9 cellular contexts compared by ENCODE assay signal in the genomic region with DNA sequence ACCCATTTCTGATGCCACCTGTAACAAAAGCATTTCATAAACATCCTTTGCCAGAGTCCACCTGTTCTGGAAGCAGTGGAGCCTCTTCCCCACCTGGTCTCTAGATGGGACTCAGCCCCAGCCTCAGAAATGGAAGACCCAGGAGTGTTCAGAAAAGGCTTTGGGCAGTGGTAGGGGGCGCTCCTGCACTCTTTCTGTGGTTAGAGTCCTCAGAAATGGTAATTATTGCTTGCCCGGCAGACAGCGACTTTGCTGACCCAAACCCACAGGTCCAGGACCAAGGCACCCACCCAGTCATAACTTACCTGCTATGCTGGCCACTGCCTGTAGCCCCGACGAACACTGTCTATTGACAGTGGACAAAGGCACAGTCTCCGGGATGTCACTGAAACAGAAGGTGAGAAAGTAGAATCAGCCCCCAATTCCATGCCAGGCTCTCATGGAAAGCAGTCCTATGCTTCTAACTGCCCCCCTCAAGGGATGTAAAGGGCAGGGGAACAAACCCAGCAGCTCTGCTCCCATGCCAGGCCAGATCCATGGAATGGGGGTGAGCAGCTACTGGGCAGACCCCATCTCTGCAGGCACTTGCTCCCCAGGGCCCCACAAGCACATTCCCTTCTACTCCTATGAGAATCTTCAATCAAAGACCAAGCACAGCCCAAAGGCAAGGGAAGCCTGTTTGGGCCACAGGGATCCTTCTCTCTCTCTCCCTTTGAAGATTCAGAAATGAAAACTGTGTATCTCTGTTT. TPM values are rescaled to one million over a fixed set of nuclear protein-coding genes. Genes with fewer than 3 reads are reported as not detected.
A peak's percentile ranks its signal among the peaks of the same experiment; 100 is the strongest.
DNase-seq lines count a peak whose midpoint lies in the region; ATAC-seq and TF ChIP-seq lines count a peak whose summit lies in the region.
"Had no signal": no experiment of that assay in that cellular context is flagged by ENCODE, and none has a peak within 500 bp of the region (broad histone marks: within the 10 kb centered on the region; RNA-seq: fewer than 3 reads in every experiment).

No MANE protein-coding gene starts in this region.

- H3K27ac Mint-ChIP-seq in activated CD8-positive, alpha-beta T cell treated with anti-CD3 and anti-CD28 coated beads for 36 hours: peak overlapping the region; percentile 30
- H3K27ac Mint-ChIP-seq in activated CD8-positive, alpha-beta T cell treated with anti-CD3 and anti-CD28 coated beads, Interleukin-2, amount 10 ng/mL, durations not matched to agents 7 days and 5 days: no peak overlapping the region

- H3K4me1 Mint-ChIP-seq in activated CD8-positive, alpha-beta T cell treated with anti-CD3 and anti-CD28 coated beads for 36 hours (ENCODE audit: low read depth): peaks cover 29% of the 10 kb centered on the region
- peaks cover 43% of the 10 kb centered on the region for H3K4me1 Mint-ChIP-seq in activated CD8-positive, alpha-beta T cell treated with anti-CD3 and anti-CD28 coated beads, Interleukin-2, amount 10 ng/mL, durations not matched to agents 7 days and 5 days (ENCODE audit: low read depth)

- H3K27ac ChIP-seq in breast epithelium: no peak overlapping the region
- H3K27ac ChIP-seq: ovary had no signal

- H3K4me3 ChIP-seq in retinal pigment epithelial cell (ENCODE audit: low read length): no peak overlapping the region
- no peak overlapping the region for H3K4me3 ChIP-seq in breast epithelium
- H3K4me3 ChIP-seq: ovary had no signal

- ATAC-seq in activated CD8-positive, alpha-beta T cell treated with anti-CD3 and anti-CD28 coated beads for 36 hours: no peak
- no peak for ATAC-seq in activated CD8-positive, alpha-beta T cell treated with anti-CD3 and anti-CD28 coated beads, Interleukin-2, amount 10 ng/mL, durations not matched to agents 7 days and 5 days
- ATAC-seq in esophagus mucosa (no peak), sciatic nerve (no peak)

- no peaks in the 10 kb centered on the region for H3K36me3 ChIP-seq in breast epithelium
- H3K36me3 ChIP-seq: ovary had no signal

- H3K4me1 ChIP-seq in breast epithelium: peaks cover 0 to 22% of the 10 kb centered on the region in 2 donors

- no peak overlapping the region for H3K4me3 Mint-ChIP-seq in activated CD8-positive, alpha-beta T cell treated with anti-CD3 and anti-CD28 coated beads for 36 hours
- no peak overlapping the region for H3K4me3 Mint-ChIP-seq in activated CD8-positive, alpha-beta T cell treated with anti-CD3 and anti-CD28 coated beads, Interleukin-2, amount 10 ng/mL, durations not matched to agents 7 days and 5 days

- peaks cover 52% of the 10 kb centered on the region for H3K36me3 Mint-ChIP-seq in activated CD8-positive, alpha-beta T cell treated with anti-CD3 and anti-CD28 coated beads for 36 hours (ENCODE audit: low read depth)
- H3K36me3 Mint-ChIP-seq in activated CD8-positive, alpha-beta T cell treated with anti-CD3 and anti-CD28 coated beads, Interleukin-2, amount 10 ng/mL, durations not matched to agents 7 days and 5 days (ENCODE audit: low read depth): peaks cover 70% of the 10 kb centered on the region

- no peaks in the 10 kb centered on the region for H3K27me3 ChIP-seq in breast epithelium
- H3K27me3 ChIP-seq: ovary had no signal

- intact Hi-C loops in activated CD8-positive, alpha-beta T cell treated with anti-CD3 and anti-CD28 coated beads for 36 hours (cut with micrococcal nuclease): loop anchor here (10.0 kb wide), 1 partner anchor 213 kb away; the partner anchor contains the start of gene XYLB
- intact Hi-C loops in sciatic nerve (cut with DNase I) (loop anchor here (10.0 kb wide), 1 partner anchor 277 kb away; no protein-coding TSS in a partner anchor), breast epithelium (cut with DNase I; ENCODE audit: low total_unique reads) (loop anchor here (1.0 kb wide), 1 partner anchor 20 kb away; no protein-coding TSS in a partner anchor)

- TF ChIP-seq CTCF in activated CD8-positive, alpha-beta T cell treated with anti-CD3 and anti-CD28 coated beads for 36 hours (IDR thresholded peaks at IDR 0.05): no peak
- TF ChIP-seq CTCF in retinal pigment epithelial cell (conservative IDR thresholded peaks at IDR 0.05; ENCODE audit: low read depth, low read length): peak; percentile 81
- TF ChIP-seq CTCF in breast epithelium (IDR thresholded peaks at IDR 0.05): no peak

- DNase-seq in activated CD8-positive, alpha-beta T cell treated with anti-CD3 and anti-CD28 coated beads for 36 hours: peak; percentile 47
- no peak for DNase-seq in activated CD8-positive, alpha-beta T cell treated with anti-CD3 and anti-CD28 coated beads, Interleukin-2, amount 10 ng/mL, durations not matched to agents 7 days and 5 days
- DNase-seq in NOMO-1 treated with DMSO at 0.1 percent for 48 hours (lab: John Stamatoyannopoulos, UW; ENCODE audit: unreplicated experiment): peak; percentile 37
- DNase-seq in cerebellar cortex (ENCODE audit: low spot score): peak; percentile 46
- DNase-seq in retinal pigment epithelial cell (ENCODE audit: low read depth): no peak
- DNase-seq in sciatic nerve (ENCODE audit: low spot score): no peak
- no peak for DNase-seq in breast epithelium (ENCODE audit: low spot score in 2 of 2)

- H3K9me3 Mint-ChIP-seq in activated CD8-positive, alpha-beta T cell treated with anti-CD3 and anti-CD28 coated beads for 36 hours: no peaks in the 10 kb centered on the region
- H3K9me3 Mint-ChIP-seq in activated CD8-positive, alpha-beta T cell treated with anti-CD3 and anti-CD28 coated beads, Interleukin-2, amount 10 ng/mL, durations not matched to agents 7 days and 5 days (ENCODE audit: insufficient read depth): no peaks in the 10 kb centered on the region

- CTCF ChIA-PET in activated CD8-positive, alpha-beta T cell treated with anti-CD3 and anti-CD28 coated beads for 36 hours (lab: Charles Lee): interaction anchor here (0.7 to 2.1 kb wide), 7 partner anchors 11 to 215 kb away, joined by 3 to 5 read pairs (median 3); partner anchors contain the start of gene XYLB
- CTCF ChIA-PET in activated CD8-positive, alpha-beta T cell treated with anti-CD3 and anti-CD28 coated beads, Interleukin-2, amount 10 ng/mL, durations not matched to agents 7 days and 5 days (lab: Charles Lee): interaction anchor here (0.9 to 1.0 kb wide), 2 partner anchors 15 to 215 kb away, joined by 3 to 4 read pairs; partner anchors contain the start of gene XYLB

- no peak for TF ChIP-seq POLR2A in breast epithelium (IDR thresholded peaks at IDR 0.05)

- no peaks in the 10 kb centered on the region for H3K27me3 Mint-ChIP-seq in activated CD8-positive, alpha-beta T cell treated with anti-CD3 and anti-CD28 coated beads for 36 hours
- H3K27me3 Mint-ChIP-seq in activated CD8-positive, alpha-beta T cell treated with anti-CD3 and anti-CD28 coated beads, Interleukin-2, amount 10 ng/mL, durations not matched to agents 7 days and 5 days (ENCODE audit: low read depth): no peaks in the 10 kb centered on the region

- POLR2A ChIA-PET in activated CD8-positive, alpha-beta T cell treated with anti-CD3 and anti-CD28 coated beads for 36 hours (lab: Charles Lee): interaction anchor here (1.3 kb wide), 1 partner anchor 12 kb away, joined by 6 read pairs; no protein-coding TSS in a partner anchor
- POLR2A ChIA-PET in activated CD8-positive, alpha-beta T cell treated with anti-CD3 and anti-CD28 coated beads, Interleukin-2, amount 10 ng/mL, durations not matched to agents 7 days and 5 days (lab: Charles Lee): interaction anchor here (1.6 kb wide), 1 partner anchor 11 kb away, joined by 5 read pairs; no protein-coding TSS in a partner anchor

- H3K9me3 ChIP-seq in breast epithelium: no peaks in the 10 kb centered on the region
- H3K9me3 ChIP-seq: ovary had no signal

RNA-seq across cellular contexts. Expression of gene ACAA1, which starts 5.1 kb away (rescaled TPM):
- total RNA-seq in activated CD8-positive, alpha-beta T cell treated with anti-CD3 and anti-CD28 coated beads for 36 hours: 10 to 100 TPM; 70.1 to 72.0 TPM
- total RNA-seq in activated CD8-positive, alpha-beta T cell treated with anti-CD3 and anti-CD28 coated beads, Interleukin-2, amount 10 ng/mL, durations not matched to agents 7 days and 5 days: 100 to 1,000 TPM in 1 of 2 experiments, 10 to 100 TPM in 1; 99.7 to 104 TPM
- total RNA-seq in esophagus mucosa: 72.7 TPM
- total RNA-seq in sciatic nerve: 67.6 TPM
- total RNA-seq in breast epithelium: 10 to 100 TPM; 69.2 to 87.5 (median 83.9) TPM

RNA-seq across cellular contexts. Expression of gene MYD88, which starts 6.7 kb away (rescaled TPM):
- 10 to 100 TPM; 29.3 to 31.8 TPM for total RNA-seq in activated CD8-positive, alpha-beta T cell treated with anti-CD3 and anti-CD28 coated beads for 36 hours
- total RNA-seq in activated CD8-positive, alpha-beta T cell treated with anti-CD3 and anti-CD28 coated beads, Interleukin-2, amount 10 ng/mL, durations not matched to agents 7 days and 5 days: 10 to 100 TPM; 72.5 to 78.6 TPM
- 41.5 TPM for total RNA-seq in esophagus mucosa
- 25.0 TPM for total RNA-seq in sciatic nerve
- 10 to 100 TPM; 33.4 to 36.0 (median 35.3) TPM for total RNA-seq in breast epithelium

RNA-seq across cellular contexts. Expression of gene OXSR1, which starts 33.5 kb away (rescaled TPM):
- total RNA-seq in activated CD8-positive, alpha-beta T cell treated with anti-CD3 and anti-CD28 coated beads for 36 hours: 10 to 100 TPM; 56.5 to 57.9 TPM
- total RNA-seq in activated CD8-positive, alpha-beta T cell treated with anti-CD3 and anti-CD28 coated beads, Interleukin-2, amount 10 ng/mL, durations not matched to agents 7 days and 5 days: 10 to 100 TPM; 56.9 to 60.3 TPM
- 39.6 TPM for total RNA-seq in esophagus mucosa
- total RNA-seq in sciatic nerve: 42.6 TPM
- total RNA-seq in breast epithelium: 10 to 100 TPM; 29.0 to 41.6 (median 33.1) TPM

Comparison
In these comparisons a context has a peak if more than half of its experiments do, and no peak if none do; other contexts are left out.
1. DNase-seq: peak in activated CD8-positive, alpha-beta T cell treated with anti-CD3 and anti-CD28 coated beads for 36 hours (single experiment), NOMO-1 treated with DMSO at 0.1 percent for 48 hours (single experiment) and cerebellar cortex (single experiment); none in activated CD8-positive, alpha-beta T cell treated with anti-CD3 and anti-CD28 coated beads, Interleukin-2, amount 10 ng/mL, durations not matched to agents 7 days and 5 days (single experiment), retinal pigment epithelial cell (single experiment), sciatic nerve (single experiment) and breast epithelium (0 of 2).